ENCODE assay signal across 11 cellular contexts in the genomic region with DNA sequence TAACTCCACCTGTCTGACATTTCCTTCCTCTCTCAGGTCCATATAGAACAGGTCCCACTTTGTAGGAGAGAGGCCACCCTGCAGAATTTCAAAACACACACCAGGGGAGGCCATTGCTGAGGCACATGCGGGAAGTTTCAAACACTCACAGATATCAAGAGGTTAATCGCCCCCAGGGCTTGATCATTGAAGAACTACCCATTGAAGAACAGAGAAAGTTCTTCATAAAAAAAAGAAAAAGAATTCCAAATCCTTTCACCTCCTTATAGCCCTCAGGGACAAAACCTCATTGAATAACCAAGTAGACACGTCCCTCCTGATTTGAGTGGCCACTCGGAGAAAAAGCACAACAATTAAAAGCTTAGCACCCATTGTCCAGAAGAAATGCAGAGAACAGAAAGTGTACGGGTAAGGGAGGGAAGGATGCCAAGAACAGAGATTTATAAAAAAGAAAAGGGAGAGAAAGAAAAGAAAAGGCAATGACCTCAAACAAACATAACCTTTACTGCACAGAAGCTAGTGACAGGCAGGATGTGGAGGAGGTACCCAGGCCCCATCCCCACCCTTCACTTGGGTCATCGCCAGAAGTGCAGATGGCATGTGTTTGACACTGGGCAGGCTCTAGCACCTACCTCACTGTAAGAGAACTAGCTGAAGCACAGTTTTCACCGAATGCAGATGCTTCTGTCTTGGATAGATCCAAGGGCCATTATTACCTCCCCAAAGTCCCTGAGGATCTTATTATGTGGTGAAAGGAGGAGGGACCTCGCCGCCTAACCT.
DNase-seq lines count a peak whose midpoint lies in the region; ATAC-seq lines count a peak whose summit lies in the region.
"Had no signal": no experiment of that assay in that cellular context is flagged by ENCODE, and none has a peak within 500 bp of the region (broad histone marks: within the 10 kb centered on the region; RNA-seq: fewer than 3 reads in every experiment).

No MANE protein-coding gene starts in this region.

- peaks cover 10 to 24% (median 21%) of the 10 kb centered on the region in 4 donors for H3K4me1 Mint-ChIP-seq in naive thymus-derived CD8-positive, alpha-beta T cell
- H3K4me1 Mint-ChIP-seq: GM23338 had no signal

- no peaks in the 10 kb centered on the region for H3K9me3 Mint-ChIP-seq in naive thymus-derived CD8-positive, alpha-beta T cell
- H3K9me3 Mint-ChIP-seq: GM23338 had no signal

- peaks cover 0 to 7% (median 3%) of the 10 kb centered on the region in 5 donors for H3K27me3 Mint-ChIP-seq in naive thymus-derived CD8-positive, alpha-beta T cell

- POLR2A ChIA-PET in naive thymus-derived CD8-positive, alpha-beta T cell (lab: Charles Lee), result no interaction called here

- H3K27ac Mint-ChIP-seq in naive thymus-derived CD8-positive, alpha-beta T cell, result peak overlapping the region in 1 of 10 donors; percentile 25
- H3K27ac Mint-ChIP-seq: GM23338 had no signal

- H3K36me3 Mint-ChIP-seq in naive thymus-derived CD8-positive, alpha-beta T cell, result no peaks in the 10 kb centered on the region

- DNase-seq in NCI-H1417 (lab: John Stamatoyannopoulos, UW), result peak in 2 of 3 experiments; percentile 27 to 64
- no peak for DNase-seq in NCI-H1417 treated with DMSO at 0.1 percent for 48 hours (lab: John Stamatoyannopoulos, UW)
- DNase-seq in NCI-H2029 (lab: John Stamatoyannopoulos, UW), result peak; percentile 58
- DNase-seq in SHP77 (lab: John Stamatoyannopoulos, UW), result peak; percentile 30 to 39
- DNase-seq in naive thymus-derived CD8-positive, alpha-beta T cell, result peak in 2 of 10 donors; percentile 23 to 33
- DNase-seq in activated CD4-positive, alpha-beta T cell treated with anti-CD3 and anti-CD28 coated beads for 1 hour, result no peak
- DNase-seq: activated CD4-positive, alpha-beta T cell treated with anti-CD3 and anti-CD28 coated beads for 48 hours; NCI-H226 had no signal

- H3K4me3 Mint-ChIP-seq in naive thymus-derived CD8-positive, alpha-beta T cell, result no peak overlapping the region
- H3K4me3 Mint-ChIP-seq: GM23338 had no signal

- ATAC-seq in naive thymus-derived CD8-positive, alpha-beta T cell, result peak; percentile 44 to 74
- no peak for ATAC-seq in HG03354 (IDR thresholded peaks at IDR 0.05; ENCODE audit: poor library complexity, severe bottlenecking, unreplicated experiment)
- no peak for ATAC-seq in HG02938 (IDR thresholded peaks at IDR 0.05; ENCODE audit: unreplicated experiment)
- ATAC-seq: GM23338 had no signal

Comparison
In these comparisons a context has a peak if more than half of its experiments do, and no peak if none do; other contexts are left out.
1. DNase-seq: peak in NCI-H1417 (2 of 3), NCI-H2029 (single experiment) and SHP77 (2 of 2); none in NCI-H1417 treated with DMSO at 0.1 percent for 48 hours (single experiment) and activated CD4-positive, alpha-beta T cell treated with anti-CD3 and anti-CD28 coated beads for 1 hour (single experiment).
2. ATAC-seq: peak in naive thymus-derived CD8-positive, alpha-beta T cell (2 of 2); none in HG03354 (single experiment) and HG02938 (single experiment).